In the genomic region with DNA sequence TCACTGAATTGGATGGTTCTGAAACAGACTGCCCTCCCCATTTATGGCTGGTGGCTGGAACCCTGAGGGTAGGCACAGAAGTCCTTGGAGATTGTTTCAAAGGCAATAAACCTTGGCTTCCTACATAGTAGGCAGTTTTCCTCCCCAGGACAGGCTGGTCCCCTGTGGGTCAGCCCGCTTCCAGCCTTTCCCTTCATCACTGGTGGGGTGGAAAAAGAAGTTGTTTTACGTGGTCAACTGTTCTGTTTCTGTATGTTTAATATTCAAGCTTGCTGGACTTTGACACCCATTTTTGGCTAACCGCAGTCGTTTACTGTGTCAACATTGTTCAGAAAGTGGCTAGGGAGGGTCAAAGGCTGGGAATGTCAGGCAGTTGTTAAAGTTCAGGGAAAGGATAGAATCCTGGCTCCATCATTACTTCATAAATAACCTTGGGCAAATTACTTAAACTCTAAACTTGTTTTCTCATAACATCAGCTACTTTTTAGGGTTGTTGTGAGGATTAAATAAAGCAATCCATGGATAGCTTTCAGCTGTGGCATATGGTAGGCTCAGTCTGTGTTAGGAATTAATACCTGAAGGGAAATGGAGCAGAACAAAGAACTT, we compare ENCODE assay signal across 8 cellular contexts. TPM values are rescaled to one million over a fixed set of nuclear protein-coding genes. Genes with fewer than 3 reads are reported as not detected.
A peak's percentile ranks its signal among the peaks of the same experiment; 100 is the strongest.
DNase-seq lines count a peak whose midpoint lies in the region; ATAC-seq and TF ChIP-seq lines count a peak whose summit lies in the region.

No MANE protein-coding gene starts in this region.

- H3K4me3 ChIP-seq in ascending aorta (peak overlapping the region; percentile 13 to 94), lower lobe of right lung (peak overlapping the region; percentile 85), aorta (ENCODE audit: low read length in 2 of 2) (no peak overlapping the region)

- 34 to 37% methylated on average over 4 of the region's 4 CpGs for WGBS in aorta, 2 donors

- CTCF ChIA-PET in HEK293T (lab: Yijun Ruan, JAX) = interaction anchor here (0.7 to 1.0 kb wide), 2 partner anchors 59 to 136 kb away, joined by 3 to 4 read pairs; no protein-coding TSS in a partner anchor

- ATAC-seq in lower lobe of right lung (peak in 1 of 2 donors; percentile 21), aorta (ENCODE audit: low FRiP score) (no peak)

- no peak for TF ChIP-seq CTCF in ascending aorta (IDR thresholded peaks at IDR 0.05)
- no peak for TF ChIP-seq CTCF in lower lobe of right lung (IDR thresholded peaks at IDR 0.05)

- in situ Hi-C loops in ACHN (cut with HindIII; ENCODE audit: low pct_ligation_motif_present, low pct_unique_long_range_greater_than_20kb, low sequenced_read_pairs) = no loop called here

- peak; percentile 87 for DNase-seq in ACHN
- peak; percentile 16 for DNase-seq in HEK293T (ENCODE audit: extremely low spot score)
- no peak for DNase-seq in ascending aorta (ENCODE audit: low spot score in 2 of 2)
- no peak for DNase-seq in lower lobe of right lung
- no peak for DNase-seq in stimulated activated CD4-positive, alpha-beta T cell treated with anti-CD3 and anti-CD28 coated beads, Interleukin-4, amount 100 ng/mL, for 24 hours
- no peak for DNase-seq in aorta
- DNase-seq in NK-92 (lab: John Stamatoyannopoulos, UW; ENCODE audit: unreplicated experiment) = no peak
- no peak for DNase-seq in activated CD4-positive, alpha-beta T cell treated with anti-CD3 and anti-CD28 coated beads for 4 hours

- POLR2A ChIA-PET in HEK293T (lab: Yijun Ruan, JAX) = interaction anchor here (4.0 to 5.7 kb wide), 4 partner anchors 79 to 150 kb away, joined by 28 to 77 read pairs (median 49); a partner anchor contains a TSS

- H3K27ac ChIP-seq in ascending aorta (peak overlapping the region; percentile 41 to 48), lower lobe of right lung (peak overlapping the region; percentile 97), aorta (ENCODE audit: low read depth in 1 of 2, low read length in 2 of 2) (no peak overlapping the region)

- H3K9me3 ChIP-seq in ascending aorta (no peaks in the 10 kb centered on the region), lower lobe of right lung (no peaks in the 10 kb centered on the region), aorta (ENCODE audit: control insufficient read depth, low read length) (no peaks in the 10 kb centered on the region)

- H3K36me3 ChIP-seq in ascending aorta (peaks cover 21 to 29% of the 10 kb centered on the region in 2 donors), lower lobe of right lung (peaks cover 35% of the 10 kb centered on the region), aorta (ENCODE audit: control insufficient read depth in 1 of 2, insufficient read depth in 2 of 2, low read length in 1 of 2) (no peaks in the 10 kb centered on the region)

- no peaks in the 10 kb centered on the region for H3K27me3 ChIP-seq in ascending aorta
- no peaks in the 10 kb centered on the region for H3K27me3 ChIP-seq in lower lobe of right lung (ENCODE audit: low read depth)
- no peaks in the 10 kb centered on the region for H3K27me3 ChIP-seq in aorta (ENCODE audit: control insufficient read depth in 1 of 2, insufficient read depth in 2 of 2, low read length in 1 of 2)

- H3K4me1 ChIP-seq in ascending aorta = peaks cover 0 to 24% of the 10 kb centered on the region in 2 donors
- peaks cover 32% of the 10 kb centered on the region for H3K4me1 ChIP-seq in lower lobe of right lung
- peaks cover 0 to 3% of the 10 kb centered on the region in 2 donors for H3K4me1 ChIP-seq in aorta (ENCODE audit: control insufficient read depth in 1 of 2, insufficient read depth in 2 of 2, low read length in 2 of 2)

- intact Hi-C loops in ascending aorta (cut with DNase I) = loop anchor here (5.0 kb wide), 1 partner anchor 462 kb away; a partner anchor contains a TSS
- intact Hi-C loops in lower lobe of right lung (cut with DNase I) = no loop called here
- intact Hi-C loops in aorta (cut with DNase I) = no loop called here

TF ChIP-seq in HEK293T, 16 proteins besides CTCF, POLR2A, EP300 and RAD21:
- TF ChIP-seq, protein P1, sequence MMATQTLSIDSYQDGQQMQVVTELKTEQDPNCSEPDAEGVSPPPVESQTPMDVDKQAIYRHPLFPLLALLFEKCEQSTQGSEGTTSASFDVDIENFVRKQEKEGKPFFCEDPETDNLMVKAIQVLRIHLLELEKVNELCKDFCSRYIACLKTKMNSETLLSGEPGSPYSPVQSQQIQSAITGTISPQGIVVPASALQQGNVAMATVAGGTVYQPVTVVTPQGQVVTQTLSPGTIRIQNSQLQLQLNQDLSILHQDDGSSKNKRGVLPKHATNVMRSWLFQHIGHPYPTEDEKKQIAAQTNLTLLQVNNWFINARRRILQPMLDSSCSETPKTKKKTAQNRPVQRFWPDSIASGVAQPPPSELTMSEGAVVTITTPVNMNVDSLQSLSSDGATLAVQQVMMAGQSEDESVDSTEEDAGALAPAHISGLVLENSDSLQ (IDR thresholded peaks at IDR 0.05) = no peak
- no peak for TF ChIP-seq NFRKB (IDR thresholded peaks at IDR 0.05)
- no peak for TF ChIP-seq ARNT (IDR thresholded peaks at IDR 0.05)
- no peak for TF ChIP-seq FOXM1 (IDR thresholded peaks at IDR 0.05; ENCODE audit: borderline replicate concordance)
- TF ChIP-seq BHLHE40 (IDR thresholded peaks at IDR 0.05; ENCODE audit: borderline replicate concordance) = no peak
- TF ChIP-seq FOXA1 (IDR thresholded peaks at IDR 0.05) = no peak
- TF ChIP-seq SUZ12 (IDR thresholded peaks at IDR 0.05) = no peak
- TF ChIP-seq SP1 (IDR thresholded peaks at IDR 0.05) = no peak
- TF ChIP-seq CTBP1 (IDR thresholded peaks at IDR 0.05; ENCODE audit: borderline replicate concordance) = no peak
- TF ChIP-seq FOXK2 (IDR thresholded peaks at IDR 0.05) = no peak
- no peak for TF ChIP-seq ELF4 (IDR thresholded peaks at IDR 0.05)
- no peak for TF ChIP-seq HDGF (IDR thresholded peaks at IDR 0.05; ENCODE audit: borderline replicate concordance)
- TF ChIP-seq L3MBTL2 (conservative IDR thresholded peaks at IDR 0.05) = no peak
- no peak for TF ChIP-seq ZNF384 (IDR thresholded peaks at IDR 0.05)
- no peak for TF ChIP-seq LEF1 (IDR thresholded peaks at IDR 0.05; ENCODE audit: borderline replicate concordance)
- TF ChIP-seq TARDBP (IDR thresholded peaks at IDR 0.05) = no peak

RNA-seq across cellular contexts. Expression of a gene that starts 2.4 kb away (rescaled TPM):
- total RNA-seq in ascending aorta (11.7 TPM), lower lobe of right lung (42.4 TPM), aorta (10 to 100 TPM; 49.1 to 56.3 TPM)
- 10 to 100 TPM; 40.2 to 93.7 TPM for polyA plus RNA-seq in aorta

Comparison
In these comparisons a context has a peak if more than half of its experiments do, and no peak if none do; other contexts are left out.
1. DNase-seq: peak in ACHN (single experiment) and HEK293T (single experiment); none in ascending aorta (0 of 2), lower lobe of right lung (single experiment), stimulated activated CD4-positive, alpha-beta T cell treated with anti-CD3 and anti-CD28 coated beads, Interleukin-4, amount 100 ng/mL, for 24 hours (single experiment), aorta (0 of 2), NK-92 (single experiment) and activated CD4-positive, alpha-beta T cell treated with anti-CD3 and anti-CD28 coated beads for 4 hours (0 of 2).
2. H3K27ac ChIP-seq: peak in ascending aorta (2 of 2) and lower lobe of right lung (single experiment); none in aorta (0 of 2).
3. H3K4me3 ChIP-seq: peak in ascending aorta (2 of 2) and lower lobe of right lung (single experiment); none in aorta (0 of 2).